9 cellular contexts compared by ENCODE assay signal in the genomic region with DNA sequence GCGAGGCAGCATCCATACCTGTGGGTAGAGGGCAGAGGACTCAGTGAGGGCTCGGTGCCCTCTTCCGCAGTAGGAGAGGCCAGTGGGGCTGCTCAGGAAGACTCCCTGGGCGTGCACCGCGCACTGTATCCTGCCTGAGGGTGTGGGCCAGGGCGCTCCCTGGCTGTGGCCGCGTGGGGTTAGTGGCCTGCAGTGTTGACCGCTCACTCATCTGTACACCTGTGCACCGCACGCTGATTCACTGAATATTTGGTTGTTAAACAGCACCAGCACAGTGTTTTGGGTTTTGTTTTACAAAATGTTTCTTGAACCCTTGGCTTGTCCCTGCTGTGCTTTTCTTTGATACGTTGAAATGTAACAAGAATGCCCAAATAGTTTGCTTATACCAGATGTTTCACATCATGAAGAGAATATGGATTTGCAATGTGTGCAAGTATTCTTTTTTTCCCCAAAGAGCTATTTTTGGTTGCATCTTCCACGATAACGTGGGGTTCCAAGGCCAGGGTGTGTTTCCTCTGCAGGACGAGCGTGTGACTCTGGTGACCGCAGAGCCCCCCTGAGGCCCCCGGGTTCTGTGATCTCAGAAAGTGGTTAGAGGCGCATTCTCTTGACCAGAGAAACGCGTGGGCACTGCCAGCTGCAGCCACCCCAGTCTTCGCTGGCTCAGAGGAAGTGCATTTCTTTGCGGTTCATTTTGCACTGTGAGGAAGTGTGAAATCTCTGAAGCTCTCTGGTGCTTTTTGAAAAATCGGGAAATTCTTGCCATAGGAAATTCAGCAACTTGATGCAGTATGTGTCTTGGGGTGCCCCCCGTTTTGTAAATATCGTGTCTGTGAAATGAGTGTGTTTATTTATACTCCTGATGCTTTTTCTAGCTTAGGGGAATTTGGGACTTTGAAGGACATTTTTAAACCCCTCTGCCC. TPM values are rescaled to one million over a fixed set of nuclear protein-coding genes. Genes with fewer than 3 reads are reported as not detected.
DNase-seq lines count a peak whose midpoint lies in the region; ATAC-seq and TF ChIP-seq lines count a peak whose summit lies in the region.
"Had no signal": no experiment of that assay in that cellular context is flagged by ENCODE, and none has a peak within 500 bp of the region (broad histone marks: within the 10 kb centered on the region; RNA-seq: fewer than 3 reads in every experiment).

No MANE protein-coding gene starts in this region.

- no peak for TF ChIP-seq CTCF in GM12865 (IDR thresholded peaks at IDR 0.05; ENCODE audit: insufficient read depth, low read depth, low read length, missing control alignments)
- TF ChIP-seq CTCF in coronary artery (IDR thresholded peaks at IDR 0.05): no peak
- TF ChIP-seq CTCF in smooth muscle cell (IDR thresholded peaks at IDR 0.05; ENCODE audit: borderline replicate concordance, insufficient read depth, poor library complexity, severe bottlenecking): no peak

- 77% methylated on average over 27 of the region's 27 CpGs for WGBS in smooth muscle cell (ENCODE audit: low lambda C conversion rate)

- no peaks in the 10 kb centered on the region for H3K27me3 ChIP-seq in smooth muscle cell (ENCODE audit: low read depth)

- H3K79me2 ChIP-seq in smooth muscle cell (ENCODE audit: low read depth): no peaks in the 10 kb centered on the region

- H3K9me3 ChIP-seq in smooth muscle cell (replicated peaks; ENCODE audit: low read depth): peaks cover 16% of the 10 kb centered on the region

- H3K4me1 ChIP-seq in smooth muscle cell (ENCODE audit: low read depth): peaks cover 3% of the 10 kb centered on the region

- DNase-seq in GM12865 (ENCODE audit: low read depth) (peak; percentile 90), LHCN-M2 (ENCODE audit: low read depth) (peak; percentile 98), coronary artery (ENCODE audit: low spot score) (peak; percentile 45), smooth muscle cell (lab: John Stamatoyannopoulos, UW; ENCODE audit: unreplicated experiment) (no peak), OCI-M1 (lab: John Stamatoyannopoulos, UW) (no peak), COLO829 (ENCODE audit: low spot score) (no peak), HK-2 (ENCODE audit: unreplicated experiment) (no peak)

- no peaks in the 10 kb centered on the region for H3F3A ChIP-seq in smooth muscle cell (ENCODE audit: low read depth)

- H3K4me3 ChIP-seq in GM12865 (ENCODE audit: low read depth, low read length) (0 out of 2 replicates have a peak overlapping the region, but pooled peaks have one; percentile 1), coronary artery (no peak overlapping the region), smooth muscle cell (no peak overlapping the region)
- H3K4me3 ChIP-seq: heart left ventricle had no signal

- peak overlapping the region; percentile 41 for H3K9ac ChIP-seq in smooth muscle cell (ENCODE audit: low read depth)

- peak overlapping the region; percentile 13 for H3K4me2 ChIP-seq in smooth muscle cell

- peaks cover 18% of the 10 kb centered on the region for H3K36me3 ChIP-seq in smooth muscle cell (ENCODE audit: low read depth)
- H3K36me3 ChIP-seq: heart left ventricle had no signal

- ATAC-seq in GM21717 (IDR thresholded peaks at IDR 0.05; ENCODE audit: unreplicated experiment): peak; percentile 39

- H3K27ac ChIP-seq in coronary artery: no peak overlapping the region
- peak overlapping the region; percentile 88 for H3K27ac ChIP-seq in smooth muscle cell (ENCODE audit: low read depth)

- no peak overlapping the region for H2AFZ ChIP-seq in smooth muscle cell (ENCODE audit: low read depth)

- H4K20me1 ChIP-seq in smooth muscle cell (ENCODE audit: low read depth): no peaks in the 10 kb centered on the region

RNA-seq across cellular contexts. Expression of a gene that starts 46.9 kb away (rescaled TPM):
- 43.2 and 52.0 TPM in 2 replicates for total RNA-seq in LHCN-M2 (2014; rRNA removed)
- polyA plus RNA-seq in LHCN-M2 (2012): 25.8 TPM
- 14.4 and 23.4 TPM in 2 replicates for total RNA-seq in smooth muscle cell
- 18.2 and 20.8 TPM in 2 replicates for polyA plus RNA-seq in smooth muscle cell

Comparison
In these comparisons a context has a peak if more than half of its experiments do, and no peak if none do; other contexts are left out.
1. DNase-seq: peak in GM12865 (single experiment), LHCN-M2 (single experiment) and coronary artery (single experiment); none in smooth muscle cell (single experiment), OCI-M1 (single experiment), COLO829 (single experiment) and HK-2 (single experiment).